ENCODE assay signal across 8 cellular contexts in genomic region chr7:75779035-75779434, GRCh38. TPM values are rescaled to one million over a fixed set of nuclear protein-coding genes. Genes with fewer than 3 reads are reported as not detected.
"Had no signal": no experiment of that assay in that cellular context is flagged by ENCODE, and none has a peak within 500 bp of the region (broad histone marks: within the 10 kb centered on the region; RNA-seq: fewer than 3 reads in every experiment).

No MANE protein-coding gene starts in this region.

RNA-seq across cellular contexts. Expression of gene CCL26, which starts 7.0 kb away (rescaled TPM):
- total RNA-seq: activated B cell treated with CpG ODN at 0.5 μM for 24 hours; activated CD4-positive, alpha-beta memory T cell treated with anti-CD3 and anti-CD28 coated beads, Interleukin-2, amount 10 ng/mL, durations not matched to agents 7 days and 5 days; body of pancreas; bronchial epithelial cell; LHCN-M2; SK-MEL-5 had no signal

RNA-seq across cellular contexts. Expression of gene CCL24, which starts 34.6 kb away (rescaled TPM):
- total RNA-seq: activated CD4-positive, alpha-beta memory T cell treated with anti-CD3 and anti-CD28 coated beads, Interleukin-2, amount 10 ng/mL, durations not matched to agents 7 days and 5 days; body of pancreas; bronchial epithelial cell; LHCN-M2; M059J; PC-3; SK-MEL-5 had no signal
